ENCODE assay signal across 8 cellular contexts in genomic region chr3:16048435-16049318, GRCh38.
DNase-seq lines count a peak whose midpoint lies in the region; ATAC-seq and TF ChIP-seq lines count a peak whose summit lies in the region.

No MANE protein-coding gene starts in this region.

- H3K27me3 ChIP-seq in aorta (ENCODE audit: control insufficient read depth in 1 of 2, insufficient read depth in 2 of 2, low read length in 1 of 2) = no peaks in the 10 kb centered on the region

- H3K27ac ChIP-seq in aorta (ENCODE audit: low read depth in 1 of 2, low read length in 2 of 2) = no peak overlapping the region

- ATAC-seq in HG03175 (IDR thresholded peaks at IDR 0.05; ENCODE audit: unreplicated experiment) (peak; percentile 98), aorta (ENCODE audit: low FRiP score) (peak; percentile 87)

- no peaks in the 10 kb centered on the region for H3K9me3 ChIP-seq in aorta (ENCODE audit: control insufficient read depth, low read length)

- H3K4me3 ChIP-seq in fibroblast of the aortic adventitia (ENCODE audit: low read depth, low read length) (peak overlapping the region; percentile 0), aorta (ENCODE audit: low read length in 2 of 2) (no peak overlapping the region)

- intact Hi-C loops in aorta (cut with DNase I) = loop anchor here (1.0 to 10.0 kb wide), 5 partner anchors 130 to 234 kb away; no protein-coding TSS in a partner anchor

- no peaks in the 10 kb centered on the region for H3K36me3 ChIP-seq in aorta (ENCODE audit: control insufficient read depth in 1 of 2, insufficient read depth in 2 of 2, low read length in 1 of 2)

- peak; percentile 74 for TF ChIP-seq CTCF in fibroblast of the aortic adventitia (IDR thresholded peaks at IDR 0.05; ENCODE audit: insufficient read depth, low read length)

- DNase-seq in DMS 273 (lab: John Stamatoyannopoulos, UW; ENCODE audit: unreplicated experiment) (peak; percentile 72), GM19240 (ENCODE audit: insufficient read length, low spot score) (peak; percentile 48), NCI-H82 treated with DMSO at 0.1 percent for 48 hours (lab: John Stamatoyannopoulos, UW; ENCODE audit: unreplicated experiment) (peak; percentile 12), activated T-cell treated with anti-CD3 and anti-CD28 coated beads for 4 hours (peak; percentile 10), fibroblast of the aortic adventitia (ENCODE audit: low read depth) (peak; percentile 88), occipital lobe (lab: John Stamatoyannopoulos, UW) (peak; percentile 17), aorta (no peak)

- 8% methylated on average over 5 of the region's 5 CpGs for WGBS in aorta, 2 donors

- no peaks in the 10 kb centered on the region for H3K4me1 ChIP-seq in aorta (ENCODE audit: control insufficient read depth in 1 of 2, insufficient read depth in 2 of 2, low read length in 2 of 2)

Comparison
In these comparisons a context has a peak if more than half of its experiments do, and no peak if none do; other contexts are left out.
1. DNase-seq: peak in DMS 273 (single experiment), GM19240 (single experiment), NCI-H82 treated with DMSO at 0.1 percent for 48 hours (single experiment), activated T-cell treated with anti-CD3 and anti-CD28 coated beads for 4 hours (single experiment), fibroblast of the aortic adventitia (single experiment) and occipital lobe (single experiment); none in aorta (0 of 2).